ENCODE assay signal across 18 cellular contexts in the genomic region with DNA sequence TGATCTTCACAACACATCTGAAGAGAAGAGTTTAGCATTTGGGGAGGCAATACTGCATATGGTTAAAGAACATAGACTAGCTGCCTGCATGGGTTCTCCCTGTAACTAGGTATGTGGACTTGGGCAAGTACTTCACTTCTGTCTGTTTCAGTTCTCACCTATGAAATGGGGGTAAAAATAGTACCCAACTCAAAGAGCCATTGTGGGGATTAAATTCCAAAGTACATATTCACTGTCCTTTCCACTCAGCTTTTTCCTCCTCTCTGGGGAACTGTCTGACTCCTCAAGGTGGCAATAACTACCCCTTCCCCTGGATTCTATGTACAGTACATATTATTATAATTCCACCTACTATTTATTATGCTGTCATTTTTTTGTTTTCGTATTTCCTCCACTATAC.
"Had no signal": no experiment of that assay in that cellular context is flagged by ENCODE, and none has a peak within 500 bp of the region (broad histone marks: within the 10 kb centered on the region; RNA-seq: fewer than 3 reads in every experiment).

No MANE protein-coding gene starts in this region.

- H3K9me3 Mint-ChIP-seq: activated naive CD8-positive, alpha-beta T cell treated with anti-CD3 and anti-CD28 coated beads, Interleukin-2, amount 10 ng/mL, durations not matched to agents 7 days and 5 days; stimulated activated memory B cell treated with anti-CD40 and anti-IgM and Interleukin-4, amounts not matched to agents 10 μg/mL and 1 μg/mL and 100 μg/mL, for 72 hours had no signal

- ATAC-seq: activated CD8-positive, alpha-beta memory T cell treated with anti-CD3 and anti-CD28 coated beads, Interleukin-2, amount 10 ng/mL, durations not matched to agents 7 days and 5 days; body of pancreas; foreskin keratinocyte; sciatic nerve; stimulated activated memory B cell treated with anti-CD40 and anti-IgM and Interleukin-4, amounts not matched to agents 10 μg/mL and 1 μg/mL and 100 μg/mL, for 72 hours had no signal

- DNase-seq: activated CD4-positive, alpha-beta T cell treated with anti-CD3 and anti-CD28 coated beads, Interleukin-2, amount 50 U/mL, for 48 hours; activated CD8-positive, alpha-beta memory T cell treated with anti-CD3 and anti-CD28 coated beads, Interleukin-2, amount 10 ng/mL, durations not matched to agents 7 days and 5 days; activated gamma-delta T cell; activated naive CD8-positive, alpha-beta T cell treated with anti-CD3 and anti-CD28 coated beads, Interleukin-2, amount 10 ng/mL, durations not matched to agents 7 days and 5 days; body of pancreas; caudate nucleus; dorsolateral prefrontal cortex; foreskin keratinocyte; glutamatergic neuron; hypothalamus; stimulated activated CD4-positive, alpha-beta T cell treated with anti-CD3 and anti-CD28 coated beads, Interleukin-4, amount 100 ng/mL, for 4 hours; T1000; thyroid gland had no signal

- H3K27ac Mint-ChIP-seq: activated CD8-positive, alpha-beta memory T cell treated with anti-CD3 and anti-CD28 coated beads, Interleukin-2, amount 10 ng/mL, durations not matched to agents 7 days and 5 days; activated naive CD8-positive, alpha-beta T cell treated with anti-CD3 and anti-CD28 coated beads, Interleukin-2, amount 10 ng/mL, durations not matched to agents 7 days and 5 days had no signal

- H3K9me3 ChIP-seq: body of pancreas, thyroid gland had no signal

- H3K27me3 ChIP-seq: body of pancreas, dorsolateral prefrontal cortex, foreskin keratinocyte, thyroid gland had no signal

- H3K27ac ChIP-seq: body of pancreas, dorsolateral prefrontal cortex, foreskin keratinocyte, parathyroid adenoma, thyroid gland had no signal

- H3K79me2 ChIP-seq: parathyroid adenoma had no signal

- H3K4me1 Mint-ChIP-seq: activated CD8-positive, alpha-beta memory T cell treated with anti-CD3 and anti-CD28 coated beads, Interleukin-2, amount 10 ng/mL, durations not matched to agents 7 days and 5 days had no signal

- H3K4me1 ChIP-seq: foreskin keratinocyte, parathyroid adenoma had no signal

- H3K4me2 ChIP-seq: smooth muscle cell had no signal

- H3K27me3 Mint-ChIP-seq: activated CD8-positive, alpha-beta memory T cell treated with anti-CD3 and anti-CD28 coated beads, Interleukin-2, amount 10 ng/mL, durations not matched to agents 7 days and 5 days; activated naive CD8-positive, alpha-beta T cell treated with anti-CD3 and anti-CD28 coated beads, Interleukin-2, amount 10 ng/mL, durations not matched to agents 7 days and 5 days; stimulated activated memory B cell treated with anti-CD40 and anti-IgM and Interleukin-4, amounts not matched to agents 10 μg/mL and 1 μg/mL and 100 μg/mL, for 72 hours had no signal

- H3K4me3 ChIP-seq: body of pancreas, dorsolateral prefrontal cortex, lung, smooth muscle cell, thyroid gland had no signal

- H3K4me3 Mint-ChIP-seq: activated CD8-positive, alpha-beta memory T cell treated with anti-CD3 and anti-CD28 coated beads, Interleukin-2, amount 10 ng/mL, durations not matched to agents 7 days and 5 days; activated naive CD8-positive, alpha-beta T cell treated with anti-CD3 and anti-CD28 coated beads, Interleukin-2, amount 10 ng/mL, durations not matched to agents 7 days and 5 days; stimulated activated memory B cell treated with anti-CD40 and anti-IgM and Interleukin-4, amounts not matched to agents 10 μg/mL and 1 μg/mL and 100 μg/mL, for 72 hours had no signal

- H2AFZ ChIP-seq: parathyroid adenoma had no signal
